ENCODE assay signal across 8 cellular contexts in genomic region chr19:48618916-48619691, GRCh38. TPM values are rescaled to one million over a fixed set of nuclear protein-coding genes. Genes with fewer than 3 reads are reported as not detected.
DNase-seq lines count a peak whose midpoint lies in the region; ATAC-seq and TF ChIP-seq lines count a peak whose summit lies in the region.

TSS of gene RPL18 (minus strand) at chr19:48619178. CDS start at chr19:48619143, 35 bp downstream.
TSS of gene SPHK2 (plus strand) at chr19:48619506. CDS start at chr19:48620515, 1,009 bp downstream.

- TF ChIP-seq RAD21 in liver (IDR thresholded peaks at IDR 0.05), result peak in 1 of 2 donors; percentile 5

- no peak for TF ChIP-seq CTCF in CD14-positive monocyte (IDR thresholded peaks at IDR 0.05)
- TF ChIP-seq CTCF in liver (IDR thresholded peaks at IDR 0.05; ENCODE audit: low read depth, low read length, missing input control), result no peak

- peaks cover 27 to 36% of the 10 kb centered on the region in 2 donors for H3K36me3 Mint-ChIP-seq in CD14-positive monocyte

- peak within 1 kb of the TSS; percentile 94 to 97 for H3K4me3 Mint-ChIP-seq in CD14-positive monocyte

- ATAC-seq in GM19397 (IDR thresholded peaks at IDR 0.05; ENCODE audit: unreplicated experiment) (peak; percentile 77), HG03571 (IDR thresholded peaks at IDR 0.05; ENCODE audit: unreplicated experiment) (peak; percentile 75)

- H3K27ac Mint-ChIP-seq in CD14-positive monocyte, result peak within 1 kb of the TSS; percentile 95 to 99 (median 98)

- peak within 1 kb of the TSS; percentile 98 to 99 for H3K9ac ChIP-seq in liver (ENCODE audit: low read depth in 1 of 2, low read length in 2 of 2)

- H3K27ac ChIP-seq in liver (ENCODE audit: low read depth in 1 of 2, low read length in 2 of 2), result peak within 1 kb of the TSS; percentile 85 to 93

- peaks cover 0 to 3% (median 0%) of the 10 kb centered on the region in 7 donors for H3K9me3 Mint-ChIP-seq in CD14-positive monocyte

- peaks cover 15 to 27% (median 18%) of the 10 kb centered on the region in 4 donors for H3K36me3 ChIP-seq in liver (ENCODE audit: control insufficient read depth in 4 of 4, insufficient read depth in 3 of 4, low read depth in 1 of 4, low read length in 3 of 4)

- H3K27me3 Mint-ChIP-seq in CD14-positive monocyte (ENCODE audit: low read depth in 3 of 3), result no peaks in the 10 kb centered on the region

- peaks cover 8 to 49% (median 33%) of the 10 kb centered on the region in 4 donors for H3K4me1 ChIP-seq in liver (ENCODE audit: control insufficient read depth in 4 of 4, insufficient read depth in 4 of 4, low read length in 3 of 4)

- DNase-seq in CD14-positive monocyte (ENCODE audit: low spot score) (peak; percentile 95), NCI-H82 (lab: John Stamatoyannopoulos, UW) (peak; percentile 99), dermis blood vessel endothelial cell (peak; percentile 100)
- DNase-seq in activated CD4-positive, alpha-beta T cell treated with anti-CD3 and anti-CD28 coated beads, Interleukin-2, amount 50 U/mL, for 48 hours, result peak; percentile 96
- DNase-seq in stimulated activated CD4-positive, alpha-beta T cell treated with anti-CD3 and anti-CD28 coated beads, Interleukin-4, amount 100 ng/mL, for 24 hours, result peak; percentile 97

- peak within 1 kb of the TSS; percentile 58 to 98 (median 97) for H3K4me3 ChIP-seq in liver (ENCODE audit: low read depth in 1 of 3, low read length in 3 of 3)

- H3K4me1 Mint-ChIP-seq in CD14-positive monocyte, result peaks cover 57% of the 10 kb centered on the region

- no peaks in the 10 kb centered on the region for H3K9me3 ChIP-seq in liver (ENCODE audit: control insufficient read depth in 4 of 4, low read length in 3 of 4)

- H3K27me3 ChIP-seq in liver (ENCODE audit: control insufficient read depth in 4 of 4, insufficient read depth in 4 of 4, low read length in 3 of 4), result no peaks in the 10 kb centered on the region

- under 1% methylated on average over 69 of the region's 69 CpGs for WGBS in liver

- intact Hi-C loops in CD14-positive monocyte (cut with micrococcal nuclease), result loop anchor here (2.0 kb wide), 1 partner anchor 16 kb away; no protein-coding TSS in a partner anchor

TF ChIP-seq in liver, 16 proteins besides CTCF, POLR2A, EP300 and RAD21:
- TF ChIP-seq SP1 (IDR thresholded peaks at IDR 0.05) (peak; percentile 97), EGR1 (IDR thresholded peaks at IDR 0.05; ENCODE audit: low read depth in 2 of 2) (peak; percentile 10 to 63), FOXA2 (IDR thresholded peaks at IDR 0.05) (no peak), NR2F2 (IDR thresholded peaks at IDR 0.05) (peak; percentile 60), JUND (IDR thresholded peaks at IDR 0.05) (peak in 1 of 2 donors; percentile 56), ZBTB33 (IDR thresholded peaks at IDR 0.05) (peak; percentile 95), REST (IDR thresholded peaks at IDR 0.05) (peak; percentile 95), MAX (IDR thresholded peaks at IDR 0.05) (peak; percentile 93), FOXA1 (IDR thresholded peaks at IDR 0.05) (peak; percentile 84), RXRA (IDR thresholded peaks at IDR 0.05) (peak; percentile 57 to 71), YY1 (IDR thresholded peaks at IDR 0.05) (peak; percentile 96), HNF4G (IDR thresholded peaks at IDR 0.05) (no peak), GABPA (IDR thresholded peaks at IDR 0.05 in 1 of 2, conservative IDR thresholded peaks at IDR 0.05 in 1 of 2) (peak in 1 of 2 donors; percentile 92), TAF1 (conservative IDR thresholded peaks at IDR 0.05) (peak; percentile 98), HNF4A (conservative IDR thresholded peaks at IDR 0.05) (peak; percentile 47 to 59)
- TF ChIP-seq, protein P1, sequence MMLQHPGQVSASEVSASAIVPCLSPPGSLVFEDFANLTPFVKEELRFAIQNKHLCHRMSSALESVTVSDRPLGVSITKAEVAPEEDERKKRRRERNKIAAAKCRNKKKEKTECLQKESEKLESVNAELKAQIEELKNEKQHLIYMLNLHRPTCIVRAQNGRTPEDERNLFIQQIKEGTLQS (IDR thresholded peaks at IDR 0.05), result peak; percentile 82
TF ChIP-seq in liver: peak in this region for 14.

RNA-seq across cellular contexts. Expression of gene RPL18, which starts in this region (rescaled TPM):
- 100 to 1,000 TPM; 803 to 892 TPM for polyA plus RNA-seq in CD14-positive monocyte
- 1,626 and 2,230 TPM in 2 replicates for total RNA-seq in dermis blood vessel endothelial cell
- 100 to 1,000 TPM; 502 to 830 TPM for total RNA-seq in liver
- 100 to 1,000 TPM; 276 to 670 TPM for polyA plus RNA-seq in liver

RNA-seq across cellular contexts. Expression of gene SPHK2, which starts in this region (rescaled TPM):
- polyA plus RNA-seq in CD14-positive monocyte, result 1 to 10 TPM; 8.5 to 9.1 TPM
- total RNA-seq in dermis blood vessel endothelial cell, result 8.8 and 12.6 TPM in 2 replicates
- total RNA-seq in liver, result 10 to 100 TPM; 10.2 to 17.3 TPM
- polyA plus RNA-seq in liver, result 10 to 100 TPM in 1 of 2 donors, 1 to 10 TPM in 1; 9.6 to 14.4 TPM

Comparison
In these comparisons a context has a peak if more than half of its experiments do, and no peak if none do; other contexts are left out.
1. Peak in every context shown above with its lines: DNase-seq, ATAC-seq, H3K4me3 ChIP-seq and H3K27ac ChIP-seq.